ENCODE assay signal across 23 cellular contexts in genomic region chr1:214496126-214496525, GRCh38. TPM values are rescaled to one million over a fixed set of nuclear protein-coding genes. Genes with fewer than 3 reads are reported as not detected.
DNase-seq lines count a peak whose midpoint lies in the region; ATAC-seq, FAIRE-seq and TF ChIP-seq lines count a peak whose summit lies in the region.
"Had no signal": no experiment of that assay in that cellular context is flagged by ENCODE, and none has a peak within 500 bp of the region (broad histone marks: within the 10 kb centered on the region; RNA-seq: fewer than 3 reads in every experiment).

No MANE protein-coding gene starts in this region.

- H3K9ac ChIP-seq in skeletal muscle tissue (ENCODE audit: low read depth in 1 of 3, low read length in 3 of 3) (no peak overlapping the region), HepG2 (ENCODE audit: insufficient read depth, low read depth, low read length) (no peak overlapping the region)

- intact Hi-C loops in HepG2 (cut with micrococcal nuclease; ENCODE audit: unreplicated experiment): no loop called here

- peak overlapping the region; percentile 57 for H3K27ac ChIP-seq in RWPE2 (ENCODE audit: poor library complexity, severe bottlenecking)
- peak overlapping the region; percentile 21 for H3K27ac ChIP-seq in skeletal muscle tissue (ENCODE audit: low read depth, low read length)
- no peak overlapping the region for H3K27ac ChIP-seq in HepG2 (ENCODE audit: extremely low read length, insufficient read depth, low read length)
- H3K27ac ChIP-seq: 22Rv1, VCaP had no signal

- H3K79me2 ChIP-seq in HepG2 (ENCODE audit: insufficient read depth, low read length): no peaks in the 10 kb centered on the region

- peak; percentile 70 for ATAC-seq in RWPE2 (ENCODE audit: low read depth)
- no peak for ATAC-seq in HepG2
- ATAC-seq: esophagus mucosa; GM23338; SK-N-SH treated with all-trans-retinoic acid at 6 μM for 48 hours; stimulated activated naive B cell treated with anti-CD40 and anti-IgM and Interleukin-4, amounts not matched to agents 10 μg/mL and 1 μg/mL and 100 μg/mL, for 72 hours had no signal

- no peak overlapping the region for H3K4me2 ChIP-seq in HepG2 (ENCODE audit: low read depth, low read length)
- H3K4me2 ChIP-seq: GM23338 had no signal

- H3K4me1 ChIP-seq in RWPE2 (ENCODE audit: insufficient read depth, poor library complexity, severe bottlenecking) (peaks cover 42% of the 10 kb centered on the region), skeletal muscle tissue (ENCODE audit: control insufficient read depth in 3 of 3, insufficient read depth in 3 of 3, low read length in 3 of 3) (peaks cover 23 to 31% (median 24%) of the 10 kb centered on the region in 3 donors), HepG2 (ENCODE audit: insufficient read depth, low read length) (no peaks in the 10 kb centered on the region)

- CTCF ChIA-PET in HepG2 (lab: Yijun Ruan, JAX; ENCODE audit: low intra/inter-chr PET ratio, low total read pairs): no interaction called here

- no TSS peak for BruUV-seq in HepG2 (replicated peaks; lab: Mats Ljungman, UMichigan)

- POLR2A ChIA-PET in HepG2 (lab: Yijun Ruan, JAX): no interaction called here

- H3K9me3 ChIP-seq in RWPE2 (ENCODE audit: severe bottlenecking) (no peaks in the 10 kb centered on the region), skeletal muscle tissue (ENCODE audit: control insufficient read depth in 3 of 3, low read length in 3 of 3) (no peaks in the 10 kb centered on the region), HepG2 (ENCODE audit: low read length) (no peaks in the 10 kb centered on the region)

- in situ Hi-C loops in HepG2 (cut with HindIII; ENCODE audit: extremely low pct_ligation_motif_present, low pct_unique_long_range_greater_than_20kb): no loop called here

- DNase-seq in DMS 273 (lab: John Stamatoyannopoulos, UW; ENCODE audit: unreplicated experiment) (peak; percentile 18), DMS 273 treated with DMSO at 0.1 percent for 48 hours (lab: John Stamatoyannopoulos, UW) (no peak), RWPE2 (ENCODE audit: low spot score) (no peak), left kidney (ENCODE audit: low read depth, low spot score) (peak; percentile 66), SIG-M5 (lab: John Stamatoyannopoulos, UW) (no peak), NCI-H1105 (lab: John Stamatoyannopoulos, UW) (no peak), HepG2 (ENCODE audit: low spot score) (no peak)
- DNase-seq: AML-193; CD8-positive, alpha-beta memory T cell; DMS79 treated with DMSO at 0.1 percent for 48 hours; effector CD8-positive, alpha-beta T cell; foreskin melanocyte; kidney glomerular epithelial cell; NCI-H146; NCI-H524 treated with DMSO at 0.1 percent for 48 hours; stimulated activated CD4-positive, alpha-beta T cell treated with anti-CD3 and anti-CD28 coated beads, Interleukin-2, amount 100 ng/mL, for 48 hours; stimulated activated naive B cell treated with anti-CD40 and anti-IgM and Interleukin-4, amounts not matched to agents 10 μg/mL and 1 μg/mL and 100 μg/mL, for 72 hours had no signal

- TF ChIP-seq CTCF in RWPE2 (IDR thresholded peaks at IDR 0.05; ENCODE audit: poor library complexity, severe bottlenecking) (no peak), HepG2 (CRISPR knock-in tag; IDR thresholded peaks at IDR 0.05) (no peak)

- 93% methylated on average over 4 of the region's 4 CpGs for WGBS in HepG2 (ENCODE audit: low lambda C conversion rate)

- H3K27me3 ChIP-seq in RWPE2 (ENCODE audit: insufficient read depth, poor library complexity, severe bottlenecking): no peaks in the 10 kb centered on the region
- no peaks in the 10 kb centered on the region for H3K27me3 ChIP-seq in skeletal muscle tissue (ENCODE audit: control insufficient read depth in 3 of 3, insufficient read depth in 3 of 3, low read length in 3 of 3)
- no peaks in the 10 kb centered on the region for H3K27me3 ChIP-seq in HepG2 (ENCODE audit: control insufficient read depth in 1 of 2, insufficient read depth in 2 of 2, low read length in 2 of 2)

- no peak for FAIRE-seq in HepG2 (lab: Jason Lieb, UNC)

- H3K4me3 ChIP-seq in RWPE2 (ENCODE audit: severe bottlenecking) (no peak overlapping the region), skeletal muscle tissue (ENCODE audit: low read length in 3 of 3) (no peak overlapping the region), HepG2 (replicated peaks in 1 of 3; ENCODE audit: insufficient read depth in 1 of 3, low read depth in 2 of 3, low read length in 3 of 3) (no peak overlapping the region)
- H3K4me3 ChIP-seq: GM23338 had no signal

- TF ChIP-seq EP300 in HepG2 (IDR thresholded peaks at IDR 0.05; ENCODE audit: low read depth in 2 of 2, low read length in 2 of 2) (no peak), HepG2 (CRISPR knock-in tag; IDR thresholded peaks at IDR 0.05; ENCODE audit: borderline replicate concordance) (no peak)

- H2AFZ ChIP-seq in HepG2 (ENCODE audit: low read length): no peak overlapping the region
- H2AFZ ChIP-seq: GM23338 had no signal

- TF ChIP-seq RAD21 in HepG2 (CRISPR knock-in tag; IDR thresholded peaks at IDR 0.05): no peak

- H3K36me3 ChIP-seq in RWPE2 (ENCODE audit: low read depth): 0 out of 2 replicates have a peak, but pooled peaks cover 3% of the 10 kb centered on the region
- H3K36me3 ChIP-seq in skeletal muscle tissue (ENCODE audit: control insufficient read depth in 3 of 3, insufficient read depth in 3 of 3, low read length in 3 of 3): no peaks in the 10 kb centered on the region
- H3K36me3 ChIP-seq in HepG2 (replicated peaks in 1 of 2; ENCODE audit: control insufficient read depth in 1 of 2, insufficient read depth in 2 of 2, low read length in 2 of 2): no peaks in the 10 kb centered on the region

- no peaks in the 10 kb centered on the region for H4K20me1 ChIP-seq in HepG2 (ENCODE audit: insufficient read depth, low read length)

- TF ChIP-seq POLR2A in HepG2 (IDR thresholded peaks at IDR 0.05; ENCODE audit: insufficient read depth in 1 of 2, low read depth in 2 of 2, low read length in 2 of 2): no peak

TF ChIP-seq in HepG2, 621 proteins besides CTCF, POLR2A, EP300 and RAD21 (continues in another document):
- no peak for TF ChIP-seq THYN1 (CRISPR knock-in tag; IDR thresholded peaks at IDR 0.05; ENCODE audit: borderline replicate concordance, low read depth)
- TF ChIP-seq ZNF672 (CRISPR knock-in tag; IDR thresholded peaks at IDR 0.05): no peak
- no peak for TF ChIP-seq ETS1 (CRISPR knock-in tag; IDR thresholded peaks at IDR 0.05)
- TF ChIP-seq TAF1 (CRISPR knock-in tag; IDR thresholded peaks at IDR 0.05): no peak
- no peak for TF ChIP-seq MAFF (IDR thresholded peaks at IDR 0.05; ENCODE audit: low read depth, low read length)
- no peak for TF ChIP-seq RFX5 (IDR thresholded peaks at IDR 0.05; ENCODE audit: low read depth, low read length)
- TF ChIP-seq KDM3A (CRISPR knock-in tag; IDR thresholded peaks at IDR 0.05; ENCODE audit: low read depth): no peak

RNA-seq across cellular contexts. Expression of gene PTPN14, which starts 55.3 kb away (rescaled TPM):
- total RNA-seq in skeletal muscle tissue (19.8 TPM), HepG2 (2016; rRNA removed; fragmentation: Illumina TruSeq; extraction: Trizol) (4.7 and 8.4 TPM in 2 replicates)
- 0.62 and 1.8 TPM in 2 replicates for total RNA-seq in HepG2 (2016; cell fraction: cytosol; rRNA removed; fragmentation: Illumina TruSeq; extraction: Trizol; ENCODE audit: low read depth)
- total RNA-seq in HepG2 (2016; cell fraction: insoluble cytoplasmic fraction; rRNA removed; fragmentation: Illumina TruSeq; extraction: Trizol): 4.2 and 7.6 TPM in 2 replicates
- 3.1 TPM in 2 replicates for total RNA-seq in HepG2 (2016; cell fraction: membrane; rRNA removed; fragmentation: Illumina TruSeq; extraction: Trizol)
- total RNA-seq in HepG2 (2016; cell fraction: nucleus; rRNA removed; fragmentation: Illumina TruSeq; extraction: Trizol): 7.0 and 8.7 TPM in 2 replicates
- polyA plus RNA-seq in HepG2 (2011; rRNA removed): 3.8 and 3.9 TPM in 2 replicates
- 2.5 and 3.0 TPM in 2 replicates for polyA plus RNA-seq in HepG2 (2011; cell fraction: cytosol; rRNA removed)
- 4.6 and 5.5 TPM in 2 replicates for polyA plus RNA-seq in HepG2 (2011; cell fraction: nucleus; rRNA removed)
- 2.9 and 3.3 TPM in 2 replicates for polyA plus RNA-seq in HepG2 (2012)
- polyA plus RNA-seq in HepG2 (2016; cell fraction: cytosol; fragmentation: Illumina TruSeq; extraction: Trizol; ENCODE audit: low read depth): 0.25 and 0.35 TPM in 2 replicates
- 3.8 and 4.5 TPM in 2 replicates for polyA plus RNA-seq in HepG2 (2016; cell fraction: insoluble cytoplasmic fraction; fragmentation: Illumina TruSeq; extraction: Trizol; ENCODE audit: low read depth)
- 0.82 and 1.2 TPM in 2 replicates for polyA plus RNA-seq in HepG2 (2016; cell fraction: membrane; fragmentation: Illumina TruSeq; extraction: Trizol; ENCODE audit: low read depth)
- 2.7 and 4.5 TPM in 2 replicates for polyA plus RNA-seq in HepG2 (2016; cell fraction: nucleus; fragmentation: Illumina TruSeq; extraction: Trizol; ENCODE audit: insufficient read depth, low read depth)
- polyA minus RNA-seq in HepG2 (2011; rRNA and poly(A)+ RNA removed; ENCODE audit: low replicate concordance): 16.6 and 45.9 TPM in 2 replicates
- 4.8 and 5.0 TPM in 2 replicates for polyA minus RNA-seq in HepG2 (2011; cell fraction: cytosol; rRNA and poly(A)+ RNA removed)
- polyA minus RNA-seq in HepG2 (2011; cell fraction: nucleus; rRNA and poly(A)+ RNA removed): 10.2 and 13.1 TPM in 2 replicates

Comparison
In these comparisons a context has a peak if more than half of its experiments do, and no peak if none do; other contexts are left out.
1. DNase-seq: peak in DMS 273 (single experiment) and left kidney (single experiment); none in DMS 273 treated with DMSO at 0.1 percent for 48 hours (single experiment), RWPE2 (single experiment), SIG-M5 (single experiment), NCI-H1105 (single experiment) and HepG2 (single experiment).